26 cellular contexts compared by ENCODE assay signal in genomic region chr1:32867671-32868070, GRCh38. TPM values are rescaled to one million over a fixed set of nuclear protein-coding genes. Genes with fewer than 3 reads are reported as not detected.
"Had no signal": no experiment of that assay in that cellular context is flagged by ENCODE, and none has a peak within 500 bp of the region (broad histone marks: within the 10 kb centered on the region; RNA-seq: fewer than 3 reads in every experiment).

No MANE protein-coding gene starts in this region.

- H3K27ac ChIP-seq: adrenal gland, body of pancreas, epithelial cell of prostate had no signal

- H3K27ac Mint-ChIP-seq: activated CD4-positive, alpha-beta memory T cell treated with anti-CD3 and anti-CD28 coated beads, Interleukin-2, amount 10 ng/mL, durations not matched to agents 7 days and 5 days; activated CD4-positive, alpha-beta T cell treated with anti-CD3 and anti-CD28 coated beads for 36 hours; activated CD4-positive, alpha-beta T cell treated with anti-CD3 and anti-CD28 coated beads, Interleukin-2, amount 10 ng/mL, durations not matched to agents 24 days and 14 days; activated naive CD4-positive, alpha-beta T cell treated with anti-CD3 and anti-CD28 coated beads for 36 hours; activated naive CD4-positive, alpha-beta T cell treated with anti-CD3 and anti-CD28 coated beads, Interleukin-2, amount 50 U/mL, for 24 hours; activated naive CD8-positive, alpha-beta T cell treated with anti-CD3 and anti-CD28 coated beads for 36 hours; activated naive CD8-positive, alpha-beta T cell treated with anti-CD3 and anti-CD28 coated beads, Interleukin-2, amount 50 U/mL, for 24 hours; activated T-helper 1 cell treated with anti-CD3 and anti-CD28 coated beads, Interleukin-12 subunit alpha, Interleukin-12 subunit beta, Interleukin-2, Interleukin-4 antibody, amounts not matched to agents 30 ng/mL and 10 ng/mL and 1 ng/mL, durations not matched to agents 14 hours and 24 hours and 36 hours; activated T-helper 2 cell treated with anti-CD3 and anti-CD28 coated beads, Interferon-gamma antibody, Interleukin-2, Interleukin-4, amounts not matched to agents 10 μg/mL and 5 μg/mL and 100 μg/mL, durations not matched to agents 14 hours and 24 hours and 36 hours had no signal

- H3K4me1 Mint-ChIP-seq: activated CD4-positive, alpha-beta T cell treated with anti-CD3 and anti-CD28 coated beads for 36 hours had no signal

- H3K4me3 ChIP-seq: adrenal gland, body of pancreas had no signal

- DNase-seq: activated CD4-positive, alpha-beta memory T cell treated with anti-CD3 and anti-CD28 coated beads, Interleukin-2, amount 10 ng/mL, durations not matched to agents 7 days and 5 days; activated CD4-positive, alpha-beta T cell treated with anti-CD3 and anti-CD28 coated beads for 36 hours; activated CD4-positive, alpha-beta T cell treated with anti-CD3 and anti-CD28 coated beads, Interleukin-2, amount 10 ng/mL, durations not matched to agents 24 days and 14 days; activated CD4-positive, CD25-positive, alpha-beta regulatory T cell; activated CD4-positive, CD25-positive, alpha-beta regulatory T cell treated with anti-CD3 and anti-CD28 coated beads, Interleukin-2, amount 50 U/mL, for 72 hours; activated CD8-positive, alpha-beta memory T cell treated with anti-CD3 and anti-CD28 coated beads, Interleukin-2, amount 50 U/mL, for 4 hours; activated naive CD4-positive, alpha-beta T cell treated with anti-CD3 and anti-CD28 coated beads for 36 hours; activated naive CD8-positive, alpha-beta T cell treated with anti-CD3 and anti-CD28 coated beads for 36 hours; activated naive CD8-positive, alpha-beta T cell treated with anti-CD3 and anti-CD28 coated beads, Interleukin-2, amount 50 U/mL, for 24 hours; activated T-cell treated with anti-CD3 and anti-CD28 coated beads, Interleukin-2, amount 50 U/mL, for 1 hour; amygdala; body of pancreas; caudate nucleus; cortex of kidney; dermis blood vessel endothelial cell; effector CD4-positive, alpha-beta T cell; foreskin fibroblast; T-helper 2 cell had no signal

- ATAC-seq: activated CD4-positive, alpha-beta T cell treated with anti-CD3 and anti-CD28 coated beads for 36 hours; activated naive CD8-positive, alpha-beta T cell treated with anti-CD3 and anti-CD28 coated beads, Interleukin-2, amount 50 U/mL, for 24 hours; body of pancreas had no signal

- H3K27me3 ChIP-seq: adrenal gland, body of pancreas had no signal

- H3K9me3 ChIP-seq: adrenal gland, body of pancreas had no signal

- H3K36me3 Mint-ChIP-seq: activated naive CD8-positive, alpha-beta T cell treated with anti-CD3 and anti-CD28 coated beads for 36 hours had no signal

- H3K9me3 Mint-ChIP-seq: activated CD4-positive, alpha-beta memory T cell treated with anti-CD3 and anti-CD28 coated beads, Interleukin-2, amount 10 ng/mL, durations not matched to agents 7 days and 5 days; activated CD4-positive, alpha-beta T cell treated with anti-CD3 and anti-CD28 coated beads, Interleukin-2, amount 10 ng/mL, durations not matched to agents 24 days and 14 days; activated naive CD4-positive, alpha-beta T cell treated with anti-CD3 and anti-CD28 coated beads for 36 hours; activated naive CD4-positive, alpha-beta T cell treated with anti-CD3 and anti-CD28 coated beads, Interleukin-2, amount 50 U/mL, for 24 hours; activated naive CD8-positive, alpha-beta T cell treated with anti-CD3 and anti-CD28 coated beads for 36 hours; activated naive CD8-positive, alpha-beta T cell treated with anti-CD3 and anti-CD28 coated beads, Interleukin-2, amount 50 U/mL, for 24 hours; activated T-helper 1 cell treated with anti-CD3 and anti-CD28 coated beads, Interleukin-12 subunit alpha, Interleukin-12 subunit beta, Interleukin-2, Interleukin-4 antibody, amounts not matched to agents 30 ng/mL and 10 ng/mL and 1 ng/mL, durations not matched to agents 14 hours and 24 hours and 36 hours; activated T-helper 2 cell treated with anti-CD3 and anti-CD28 coated beads, Interferon-gamma antibody, Interleukin-2, Interleukin-4, amounts not matched to agents 10 μg/mL and 5 μg/mL and 100 μg/mL, durations not matched to agents 14 hours and 24 hours and 36 hours had no signal

- H3K4me3 Mint-ChIP-seq: activated CD4-positive, alpha-beta memory T cell treated with anti-CD3 and anti-CD28 coated beads, Interleukin-2, amount 10 ng/mL, durations not matched to agents 7 days and 5 days; activated CD4-positive, alpha-beta T cell treated with anti-CD3 and anti-CD28 coated beads for 36 hours; activated CD4-positive, alpha-beta T cell treated with anti-CD3 and anti-CD28 coated beads, Interleukin-2, amount 10 ng/mL, durations not matched to agents 24 days and 14 days; activated naive CD4-positive, alpha-beta T cell treated with anti-CD3 and anti-CD28 coated beads for 36 hours; activated naive CD4-positive, alpha-beta T cell treated with anti-CD3 and anti-CD28 coated beads, Interleukin-2, amount 50 U/mL, for 24 hours; activated naive CD8-positive, alpha-beta T cell treated with anti-CD3 and anti-CD28 coated beads for 36 hours; activated naive CD8-positive, alpha-beta T cell treated with anti-CD3 and anti-CD28 coated beads, Interleukin-2, amount 50 U/mL, for 24 hours; activated T-helper 1 cell treated with anti-CD3 and anti-CD28 coated beads, Interleukin-12 subunit alpha, Interleukin-12 subunit beta, Interleukin-2, Interleukin-4 antibody, amounts not matched to agents 30 ng/mL and 10 ng/mL and 1 ng/mL, durations not matched to agents 14 hours and 24 hours and 36 hours had no signal

RNA-seq across cellular contexts. Expression of gene FNDC5, which starts 3.0 kb away (rescaled TPM):
- total RNA-seq: activated CD4-positive, alpha-beta memory T cell treated with anti-CD3 and anti-CD28 coated beads, Interleukin-2, amount 10 ng/mL, durations not matched to agents 7 days and 5 days; activated CD4-positive, alpha-beta T cell treated with anti-CD3 and anti-CD28 coated beads for 36 hours; activated CD4-positive, alpha-beta T cell treated with anti-CD3 and anti-CD28 coated beads, Interleukin-2, amount 10 ng/mL, durations not matched to agents 24 days and 14 days; activated naive CD4-positive, alpha-beta T cell treated with anti-CD3 and anti-CD28 coated beads for 36 hours; activated naive CD8-positive, alpha-beta T cell treated with anti-CD3 and anti-CD28 coated beads for 36 hours; activated T-helper 1 cell treated with anti-CD3 and anti-CD28 coated beads, Interleukin-12 subunit alpha, Interleukin-12 subunit beta, Interleukin-2, Interleukin-4 antibody, amounts not matched to agents 30 ng/mL and 10 ng/mL and 1 ng/mL, durations not matched to agents 14 hours and 24 hours and 36 hours; activated T-helper 2 cell treated with anti-CD3 and anti-CD28 coated beads, Interferon-gamma antibody, Interleukin-2, Interleukin-4, amounts not matched to agents 10 μg/mL and 5 μg/mL and 100 μg/mL, durations not matched to agents 14 hours and 24 hours and 36 hours; body of pancreas; T-helper 1 cell treated with Interleukin-12 subunit alpha and Interleukin-12 subunit beta and Interleukin-4 antibody, amounts not matched to agents 30 ng/mL and 1 ng/mL, for 36 hours had no signal

RNA-seq across cellular contexts. Expression of gene HPCA, which starts 18.6 kb away (rescaled TPM):
- total RNA-seq: activated CD4-positive, alpha-beta T cell treated with anti-CD3 and anti-CD28 coated beads, Interleukin-2, amount 10 ng/mL, durations not matched to agents 24 days and 14 days; activated naive CD4-positive, alpha-beta T cell treated with anti-CD3 and anti-CD28 coated beads for 36 hours; activated T-helper 1 cell treated with anti-CD3 and anti-CD28 coated beads, Interleukin-12 subunit alpha, Interleukin-12 subunit beta, Interleukin-2, Interleukin-4 antibody, amounts not matched to agents 30 ng/mL and 10 ng/mL and 1 ng/mL, durations not matched to agents 14 hours and 24 hours and 36 hours; body of pancreas; chondrocyte; dermis blood vessel endothelial cell; endothelial cell of umbilical vein; T-helper 1 cell treated with Interleukin-12 subunit alpha and Interleukin-12 subunit beta and Interleukin-4 antibody, amounts not matched to agents 30 ng/mL and 1 ng/mL, for 36 hours had no signal
- polyA plus RNA-seq: endothelial cell of umbilical vein had no signal

RNA-seq across cellular contexts. Expression of gene TMEM54, which starts 33.5 kb away (rescaled TPM):
- total RNA-seq: activated CD4-positive, alpha-beta memory T cell treated with anti-CD3 and anti-CD28 coated beads, Interleukin-2, amount 10 ng/mL, durations not matched to agents 7 days and 5 days had no signal
